Comparison of ENCODE assay signal across 30 cellular contexts in genomic region chr17:17888371-17888770, GRCh38.
"Had no signal": no experiment of that assay in that cellular context is flagged by ENCODE, and none has a peak within 500 bp of the region (broad histone marks: within the 10 kb centered on the region; RNA-seq: fewer than 3 reads in every experiment).

No MANE protein-coding gene starts in this region.

- H3K27me3 Mint-ChIP-seq: activated CD4-positive, alpha-beta memory T cell treated with anti-CD3 and anti-CD28 coated beads for 36 hours; activated CD4-positive, alpha-beta T cell treated with anti-CD3 and anti-CD28 coated beads, Interleukin-2, amount 10 ng/mL, durations not matched to agents 24 days and 14 days; activated T-cell treated with anti-CD3 and anti-CD28 coated beads, Interleukin-2, amount 50 U/mL, for 24 hours; activated T-helper 17 cell treated with anti-CD3 and anti-CD28 coated beads, Interleukin-2, amount 50 U/mL, for 72 hours; central memory CD8-positive, alpha-beta T cell; stimulated activated naive B cell treated with anti-CD40 and anti-IgM and Interleukin-4, amounts not matched to agents 10 μg/mL and 1 μg/mL and 100 μg/mL, for 72 hours; T-helper 17 cell had no signal

- ATAC-seq: activated CD4-positive, CD25-positive, alpha-beta regulatory T cell treated with anti-CD3 and anti-CD28 coated beads, Interleukin-2, amount 50 U/mL, for 24 hours; activated T-helper 17 cell treated with anti-CD3 and anti-CD28 coated beads, Interleukin-2, amount 50 U/mL, for 72 hours; psoas muscle; stimulated activated naive B cell treated with anti-CD40 and anti-IgM and Interleukin-4, amounts not matched to agents 10 μg/mL and 1 μg/mL and 100 μg/mL, for 72 hours; T-helper 17 cell had no signal

- H3K27ac Mint-ChIP-seq: activated CD4-positive, alpha-beta memory T cell treated with anti-CD3 and anti-CD28 coated beads for 36 hours; activated CD4-positive, alpha-beta T cell treated with anti-CD3 and anti-CD28 coated beads, Interleukin-2, amount 10 ng/mL, durations not matched to agents 24 days and 14 days; activated T-helper 17 cell treated with anti-CD3 and anti-CD28 coated beads, Interleukin-2, amount 50 U/mL, for 72 hours; stimulated activated naive B cell treated with anti-CD40 and anti-IgM and Interleukin-4, amounts not matched to agents 10 μg/mL and 1 μg/mL and 100 μg/mL, for 72 hours; T-helper 17 cell had no signal

- DNase-seq: activated CD4-positive, alpha-beta memory T cell treated with anti-CD3 and anti-CD28 coated beads for 36 hours; activated CD4-positive, alpha-beta T cell treated with anti-CD3 and anti-CD28 coated beads, Interleukin-2, amount 10 ng/mL, durations not matched to agents 24 days and 14 days; activated CD8-positive, alpha-beta memory T cell treated with anti-CD3 and anti-CD28 coated beads, Interleukin-2, amount 50 U/mL, for 48 hours; activated gamma-delta T cell treated with Interleukin-2 at 50 U/mL for 16 hours; activated naive CD4-positive, alpha-beta T cell treated with anti-CD3 and anti-CD28 coated beads, Interleukin-2, amount 50 U/mL, for 16 hours; activated T-cell treated with anti-CD3 and anti-CD28 coated beads, Interleukin-2, amount 50 U/mL, for 24 hours; amygdala; dermis blood vessel endothelial cell; effector CD8-positive, alpha-beta T cell; esophagus squamous epithelium; foreskin melanocyte; left ventricle myocardium superior; nucleus accumbens; psoas muscle; stimulated activated CD4-positive, alpha-beta T cell treated with anti-CD3 and anti-CD28 coated beads, Interleukin-15, amount 100 ng/mL, for 24 hours; stimulated activated CD4-positive, alpha-beta T cell treated with anti-CD3 and anti-CD28 coated beads, Interleukin-2, amount 100 ng/mL, for 24 hours; stimulated activated naive B cell treated with anti-CD40 and anti-IgM and Interleukin-4, amounts not matched to agents 10 μg/mL and 1 μg/mL and 100 μg/mL, for 72 hours; stomach; T-helper 17 cell; T1000; uterus; WERI-Rb-1 had no signal

- H3K9me3 Mint-ChIP-seq: activated CD4-positive, alpha-beta memory T cell treated with anti-CD3 and anti-CD28 coated beads for 36 hours; activated CD4-positive, alpha-beta T cell treated with anti-CD3 and anti-CD28 coated beads, Interleukin-2, amount 10 ng/mL, durations not matched to agents 24 days and 14 days; activated T-cell treated with anti-CD3 and anti-CD28 coated beads, Interleukin-2, amount 50 U/mL, for 24 hours; activated T-helper 17 cell treated with anti-CD3 and anti-CD28 coated beads, Interleukin-2, amount 50 U/mL, for 72 hours; central memory CD8-positive, alpha-beta T cell; nephron; stimulated activated naive B cell treated with anti-CD40 and anti-IgM and Interleukin-4, amounts not matched to agents 10 μg/mL and 1 μg/mL and 100 μg/mL, for 72 hours had no signal

- H2AFZ ChIP-seq: parathyroid adenoma had no signal

- H3K4me1 ChIP-seq: uterus had no signal

- H3K36me3 ChIP-seq: uterus had no signal

- H3K4me3 Mint-ChIP-seq: activated CD4-positive, alpha-beta memory T cell treated with anti-CD3 and anti-CD28 coated beads for 36 hours; activated CD4-positive, alpha-beta T cell treated with anti-CD3 and anti-CD28 coated beads, Interleukin-2, amount 10 ng/mL, durations not matched to agents 24 days and 14 days; activated T-cell treated with anti-CD3 and anti-CD28 coated beads, Interleukin-2, amount 50 U/mL, for 24 hours; activated T-helper 17 cell treated with anti-CD3 and anti-CD28 coated beads, Interleukin-2, amount 50 U/mL, for 72 hours; central memory CD8-positive, alpha-beta T cell; nephron; stimulated activated naive B cell treated with anti-CD40 and anti-IgM and Interleukin-4, amounts not matched to agents 10 μg/mL and 1 μg/mL and 100 μg/mL, for 72 hours; T-helper 17 cell had no signal

- H3K9ac ChIP-seq: parathyroid adenoma had no signal

- H3K9me3 ChIP-seq: esophagus squamous epithelium, psoas muscle, stomach, suprapubic skin, tibial nerve, uterus had no signal

- H3K27ac ChIP-seq: epithelial cell of prostate, parathyroid adenoma, psoas muscle, stomach, suprapubic skin, uterus, WERI-Rb-1 had no signal

- H3K4me1 Mint-ChIP-seq: activated T-helper 17 cell treated with anti-CD3 and anti-CD28 coated beads, Interleukin-2, amount 50 U/mL, for 72 hours; central memory CD8-positive, alpha-beta T cell had no signal

- H3K4me3 ChIP-seq: esophagus squamous epithelium, psoas muscle, stomach, suprapubic skin, tibial nerve, uterus had no signal

- H3K27me3 ChIP-seq: esophagus squamous epithelium, stomach, suprapubic skin, tibial nerve, uterus had no signal

- H3K36me3 Mint-ChIP-seq: activated CD4-positive, alpha-beta memory T cell treated with anti-CD3 and anti-CD28 coated beads for 36 hours had no signal
